Comparison of ENCODE assay signal across 14 cellular contexts in genomic region chr11:69172674-69173073, GRCh38. TPM values are rescaled to one million over a fixed set of nuclear protein-coding genes. Genes with fewer than 3 reads are reported as not detected.
DNase-seq lines count a peak whose midpoint lies in the region; ATAC-seq and TF ChIP-seq lines count a peak whose summit lies in the region.
"Had no signal": no experiment of that assay in that cellular context is flagged by ENCODE, and none has a peak within 500 bp of the region (broad histone marks: within the 10 kb centered on the region; RNA-seq: fewer than 3 reads in every experiment).

No MANE protein-coding gene starts in this region.

- H3K4me1 ChIP-seq in OCI-LY7 (ENCODE audit: insufficient read depth, low read length, poor library complexity, severe bottlenecking) (no peaks in the 10 kb centered on the region), endodermal cell (ENCODE audit: control insufficient read depth, insufficient read depth, low read length) (no peaks in the 10 kb centered on the region), HAP-1 (no peaks in the 10 kb centered on the region)
- H3K4me1 ChIP-seq: gastrocnemius medialis, prostate gland had no signal

- no peaks in the 10 kb centered on the region for H3K79me2 ChIP-seq in OCI-LY7 (ENCODE audit: insufficient read depth, low read depth, low read length)

- peak; percentile 78 for ATAC-seq in activated CD8-positive, alpha-beta T cell treated with anti-CD3 and anti-CD28 coated beads for 36 hours
- ATAC-seq in activated CD8-positive, alpha-beta T cell treated with anti-CD3 and anti-CD28 coated beads, Interleukin-2, amount 10 ng/mL, durations not matched to agents 7 days and 5 days: no peak
- ATAC-seq in stimulated activated naive B cell treated with anti-CD40 and anti-IgM and Interleukin-4, amounts not matched to agents 10 μg/mL and 1 μg/mL and 100 μg/mL, for 72 hours (replicated peaks): peak; percentile 62 to 68
- ATAC-seq: gastrocnemius medialis had no signal

- no peak overlapping the region for H3K4me2 ChIP-seq in OCI-LY7 (ENCODE audit: low read length)

- H3K4me3 ChIP-seq in OCI-LY7 (ENCODE audit: low read depth, low read length, poor library complexity, severe bottlenecking): no peak overlapping the region
- no peak overlapping the region for H3K4me3 ChIP-seq in endodermal cell (ENCODE audit: low read length)
- H3K4me3 ChIP-seq in HAP-1: no peak overlapping the region
- H3K4me3 ChIP-seq: gastrocnemius medialis, prostate gland had no signal

- peaks cover 14% of the 10 kb centered on the region for H3K9me3 Mint-ChIP-seq in activated CD8-positive, alpha-beta T cell treated with anti-CD3 and anti-CD28 coated beads for 36 hours
- H3K9me3 Mint-ChIP-seq in activated CD8-positive, alpha-beta T cell treated with anti-CD3 and anti-CD28 coated beads, Interleukin-2, amount 10 ng/mL, durations not matched to agents 7 days and 5 days (ENCODE audit: insufficient read depth): peaks cover 5% of the 10 kb centered on the region
- H3K9me3 Mint-ChIP-seq in endodermal cell (peaks cover 1% of the 10 kb centered on the region), HFFc6 (peaks cover 5% of the 10 kb centered on the region; the same call in 1 of the 2 replicates)
- peaks cover 9 to 12% of the 10 kb centered on the region in 2 donors for H3K9me3 Mint-ChIP-seq in stimulated activated naive B cell treated with anti-CD40 and anti-IgM and Interleukin-4, amounts not matched to agents 10 μg/mL and 1 μg/mL and 100 μg/mL, for 72 hours

- H3K4me3 Mint-ChIP-seq in activated CD8-positive, alpha-beta T cell treated with anti-CD3 and anti-CD28 coated beads for 36 hours: no peak overlapping the region
- no peak overlapping the region for H3K4me3 Mint-ChIP-seq in activated CD8-positive, alpha-beta T cell treated with anti-CD3 and anti-CD28 coated beads, Interleukin-2, amount 10 ng/mL, durations not matched to agents 7 days and 5 days
- no peak overlapping the region for H3K4me3 Mint-ChIP-seq in endodermal cell
- H3K4me3 Mint-ChIP-seq in stimulated activated naive B cell treated with anti-CD40 and anti-IgM and Interleukin-4, amounts not matched to agents 10 μg/mL and 1 μg/mL and 100 μg/mL, for 72 hours: no peak overlapping the region
- H3K4me3 Mint-ChIP-seq in HFFc6: no peak overlapping the region

- CTCF ChIA-PET in activated CD8-positive, alpha-beta T cell treated with anti-CD3 and anti-CD28 coated beads for 36 hours (lab: Charles Lee): no interaction called here
- CTCF ChIA-PET in activated CD8-positive, alpha-beta T cell treated with anti-CD3 and anti-CD28 coated beads, Interleukin-2, amount 10 ng/mL, durations not matched to agents 7 days and 5 days (lab: Charles Lee): no interaction called here
- CTCF ChIA-PET in OCI-LY7 (lab: Charles Lee; ENCODE audit: unreplicated experiment): no interaction called here

- H3K27ac ChIP-seq in OCI-LY7 (ENCODE audit: low read depth, low read length, poor library complexity, severe bottlenecking) (no peak overlapping the region), endodermal cell (ENCODE audit: low read depth, low read length) (no peak overlapping the region)
- H3K27ac ChIP-seq: gastrocnemius medialis, prostate gland had no signal

- H3K9me3 ChIP-seq in OCI-LY7 (ENCODE audit: low read length): no peaks in the 10 kb centered on the region
- H3K9me3 ChIP-seq in endodermal cell (ENCODE audit: control insufficient read depth, low read length): no peaks in the 10 kb centered on the region
- no peaks in the 10 kb centered on the region for H3K9me3 ChIP-seq in HAP-1
- H3K9me3 ChIP-seq: gastrocnemius medialis, prostate gland had no signal

- POLR2A ChIA-PET in activated CD8-positive, alpha-beta T cell treated with anti-CD3 and anti-CD28 coated beads for 36 hours (lab: Charles Lee): no interaction called here
- POLR2A ChIA-PET in activated CD8-positive, alpha-beta T cell treated with anti-CD3 and anti-CD28 coated beads, Interleukin-2, amount 10 ng/mL, durations not matched to agents 7 days and 5 days (lab: Charles Lee): no interaction called here
- POLR2A ChIA-PET in OCI-LY7 (lab: Charles Lee): no interaction called here

- no peaks in the 10 kb centered on the region for H4K20me1 ChIP-seq in OCI-LY7 (ENCODE audit: insufficient read depth, low read length)

- H3K27ac Mint-ChIP-seq in activated CD8-positive, alpha-beta T cell treated with anti-CD3 and anti-CD28 coated beads for 36 hours: no peak overlapping the region
- H3K27ac Mint-ChIP-seq in activated CD8-positive, alpha-beta T cell treated with anti-CD3 and anti-CD28 coated beads, Interleukin-2, amount 10 ng/mL, durations not matched to agents 7 days and 5 days: no peak overlapping the region
- H3K27ac Mint-ChIP-seq in endodermal cell (no peak overlapping the region), HFFc6 (no peak overlapping the region)
- no peak overlapping the region for H3K27ac Mint-ChIP-seq in stimulated activated naive B cell treated with anti-CD40 and anti-IgM and Interleukin-4, amounts not matched to agents 10 μg/mL and 1 μg/mL and 100 μg/mL, for 72 hours

- intact Hi-C loops in activated CD8-positive, alpha-beta T cell treated with anti-CD3 and anti-CD28 coated beads for 36 hours (cut with micrococcal nuclease): no loop called here
- intact Hi-C loops in OCI-LY7 (cut with micrococcal nuclease; ENCODE audit: unreplicated experiment): no loop called here

- TF ChIP-seq CTCF in activated CD8-positive, alpha-beta T cell treated with anti-CD3 and anti-CD28 coated beads for 36 hours (IDR thresholded peaks at IDR 0.05): no peak
- no peak for TF ChIP-seq CTCF in OCI-LY7 (conservative IDR thresholded peaks at IDR 0.05; ENCODE audit: low read length)
- no peak for TF ChIP-seq CTCF in endodermal cell (conservative IDR thresholded peaks at IDR 0.05)
- TF ChIP-seq CTCF in HFFc6 (IDR thresholded peaks at IDR 0.05): no peak

- in situ Hi-C loops in HAP-1 (cut with MboI; ENCODE audit: low sequenced_read_pairs): no loop called here

- H3K9ac ChIP-seq in endodermal cell (ENCODE audit: extremely low read depth, low read length, poor library complexity, severe bottlenecking): no peak overlapping the region

- H3K27me3 ChIP-seq in endodermal cell (ENCODE audit: control insufficient read depth, insufficient read depth, low read length, poor library complexity, severe bottlenecking): no peaks in the 10 kb centered on the region
- no peaks in the 10 kb centered on the region for H3K27me3 ChIP-seq in HAP-1 (ENCODE audit: low read depth)
- H3K27me3 ChIP-seq: gastrocnemius medialis had no signal

- no peaks in the 10 kb centered on the region for H3K36me3 ChIP-seq in OCI-LY7 (ENCODE audit: insufficient read depth, low read length)
- no peaks in the 10 kb centered on the region for H3K36me3 ChIP-seq in endodermal cell (ENCODE audit: control insufficient read depth, insufficient read depth, low read length)
- H3K36me3 ChIP-seq in HAP-1 (replicated peaks): no peaks in the 10 kb centered on the region
- H3K36me3 ChIP-seq: gastrocnemius medialis, prostate gland had no signal

- peak overlapping the region; percentile 44; the same call in 1 of the 2 replicates for H2AFZ ChIP-seq in OCI-LY7 (ENCODE audit: low read length)

- H3K36me3 Mint-ChIP-seq in activated CD8-positive, alpha-beta T cell treated with anti-CD3 and anti-CD28 coated beads for 36 hours (ENCODE audit: low read depth): no peaks in the 10 kb centered on the region
- no peaks in the 10 kb centered on the region for H3K36me3 Mint-ChIP-seq in activated CD8-positive, alpha-beta T cell treated with anti-CD3 and anti-CD28 coated beads, Interleukin-2, amount 10 ng/mL, durations not matched to agents 7 days and 5 days (ENCODE audit: low read depth)
- H3K36me3 Mint-ChIP-seq in endodermal cell (ENCODE audit: low read depth): no peaks in the 10 kb centered on the region
- H3K36me3 Mint-ChIP-seq in stimulated activated naive B cell treated with anti-CD40 and anti-IgM and Interleukin-4, amounts not matched to agents 10 μg/mL and 1 μg/mL and 100 μg/mL, for 72 hours: no peaks in the 10 kb centered on the region
- H3K36me3 Mint-ChIP-seq in HFFc6 (ENCODE audit: low read depth): no peaks in the 10 kb centered on the region

- peaks cover 3% of the 10 kb centered on the region for H3K4me1 Mint-ChIP-seq in activated CD8-positive, alpha-beta T cell treated with anti-CD3 and anti-CD28 coated beads for 36 hours (ENCODE audit: low read depth)
- no peaks in the 10 kb centered on the region for H3K4me1 Mint-ChIP-seq in activated CD8-positive, alpha-beta T cell treated with anti-CD3 and anti-CD28 coated beads, Interleukin-2, amount 10 ng/mL, durations not matched to agents 7 days and 5 days (ENCODE audit: low read depth)
- H3K4me1 Mint-ChIP-seq in endodermal cell (no peaks in the 10 kb centered on the region), HFFc6 (ENCODE audit: low read depth) (no peaks in the 10 kb centered on the region; the same call in 1 of the 2 replicates)
- H3K4me1 Mint-ChIP-seq in stimulated activated naive B cell treated with anti-CD40 and anti-IgM and Interleukin-4, amounts not matched to agents 10 μg/mL and 1 μg/mL and 100 μg/mL, for 72 hours: peaks cover 7 to 14% of the 10 kb centered on the region in 2 donors

- no TSS peak for BruUV-seq in OCI-LY7 (replicated peaks; lab: Mats Ljungman, UMichigan)

- peaks cover 2% of the 10 kb centered on the region for H3K27me3 Mint-ChIP-seq in activated CD8-positive, alpha-beta T cell treated with anti-CD3 and anti-CD28 coated beads for 36 hours
- peaks cover 3% of the 10 kb centered on the region for H3K27me3 Mint-ChIP-seq in activated CD8-positive, alpha-beta T cell treated with anti-CD3 and anti-CD28 coated beads, Interleukin-2, amount 10 ng/mL, durations not matched to agents 7 days and 5 days (ENCODE audit: low read depth)
- H3K27me3 Mint-ChIP-seq in endodermal cell (ENCODE audit: insufficient read depth) (peaks cover 4% of the 10 kb centered on the region), HFFc6 (ENCODE audit: insufficient read depth) (peaks cover 5% of the 10 kb centered on the region)
- peaks cover 13 to 19% of the 10 kb centered on the region in 2 donors for H3K27me3 Mint-ChIP-seq in stimulated activated naive B cell treated with anti-CD40 and anti-IgM and Interleukin-4, amounts not matched to agents 10 μg/mL and 1 μg/mL and 100 μg/mL, for 72 hours

- WGBS in endodermal cell (ENCODE audit: insufficient coverage in 1 of 2, insufficient read length in 1 of 2), 2 experiments: 20 to 36% methylated on average over 1 of the region's 1 CpG

- no peaks in the 10 kb centered on the region for H3K9me2 ChIP-seq in OCI-LY7 (ENCODE audit: insufficient read depth, low read length)

- no peak for DNase-seq in activated CD8-positive, alpha-beta T cell treated with anti-CD3 and anti-CD28 coated beads for 36 hours
- DNase-seq in activated CD8-positive, alpha-beta T cell treated with anti-CD3 and anti-CD28 coated beads, Interleukin-2, amount 10 ng/mL, durations not matched to agents 7 days and 5 days: no peak
- DNase-seq in OCI-LY7 (ENCODE audit: low spot score) (peak; percentile 7), endodermal cell (peak; percentile 65), HFFc6 (no peak), amygdala (lab: John Stamatoyannopoulos, UW) (no peak), HAP-1 (ENCODE audit: low spot score in 2 of 2) (no peak)
- DNase-seq in stimulated activated naive B cell treated with anti-CD40 and anti-IgM and Interleukin-4, amounts not matched to agents 10 μg/mL and 1 μg/mL and 100 μg/mL, for 72 hours: no peak
- DNase-seq: activated naive CD4-positive, alpha-beta T cell treated with anti-CD3 and anti-CD28 coated beads, Interleukin-2, amount 50 U/mL, for 16 hours; Calu3; gastrocnemius medialis; NCI-H1048; substantia nigra had no signal

RNA-seq across cellular contexts. Expression of gene SMIM38, which starts 16.9 kb away (rescaled TPM):
- under 1 TPM; 0.31 to 0.77 TPM for total RNA-seq in activated CD8-positive, alpha-beta T cell treated with anti-CD3 and anti-CD28 coated beads for 36 hours
- total RNA-seq in activated CD8-positive, alpha-beta T cell treated with anti-CD3 and anti-CD28 coated beads, Interleukin-2, amount 10 ng/mL, durations not matched to agents 7 days and 5 days: under 1 TPM in 1 of 2 experiments, not detected in 1; 0.18 TPM
- total RNA-seq in OCI-LY7 (2014; rRNA removed; shearing (Covaris generic)): 0.33 and 0.63 TPM in 2 replicates
- 0.11 and 0.77 TPM in 2 replicates for total RNA-seq in OCI-LY7 (2022)
- under 1 TPM; 0.20 to 0.64 TPM for total RNA-seq in endodermal cell
- 0.18 TPM for polyA plus RNA-seq in endodermal cell (2013, experiment 1 of 2)
- not detected for polyA plus RNA-seq in endodermal cell (2013, experiment 2 of 2)
- not detected for total RNA-seq in HFFc6 (2021; fragmentation: NEBNext Ultra II Directional; extraction: Animal tissue kit (Norgen Biotek cat#: 25700))

Comparison
In these comparisons a context has a peak if more than half of its experiments do, and no peak if none do; other contexts are left out.
1. DNase-seq: peak in OCI-LY7 (single experiment) and endodermal cell (single experiment); none in activated CD8-positive, alpha-beta T cell treated with anti-CD3 and anti-CD28 coated beads for 36 hours (single experiment), activated CD8-positive, alpha-beta T cell treated with anti-CD3 and anti-CD28 coated beads, Interleukin-2, amount 10 ng/mL, durations not matched to agents 7 days and 5 days (single experiment), stimulated activated naive B cell treated with anti-CD40 and anti-IgM and Interleukin-4, amounts not matched to agents 10 μg/mL and 1 μg/mL and 100 μg/mL, for 72 hours (single experiment), HFFc6 (single experiment), amygdala (0 of 56) and HAP-1 (0 of 2).